Comparison of ENCODE assay signal across 8 cellular contexts in genomic region chr7:152076324-152076821, GRCh38. TPM values are rescaled to one million over a fixed set of nuclear protein-coding genes. Genes with fewer than 3 reads are reported as not detected.
DNase-seq lines count a peak whose midpoint lies in the region; ATAC-seq and TF ChIP-seq lines count a peak whose summit lies in the region.

No MANE protein-coding gene starts in this region.

- H3K9me3 ChIP-seq in GM23248 (ENCODE audit: low read depth) (no peaks in the 10 kb centered on the region), MG63 (no peaks in the 10 kb centered on the region)

- in situ Hi-C loops in GM23248 (cut with MboI), result no loop called here

- H3K79me2 ChIP-seq in GM23248 (ENCODE audit: insufficient read depth), result peaks cover 57% of the 10 kb centered on the region

- no peak overlapping the region for H3K4me3 Mint-ChIP-seq in activated CD8-positive, alpha-beta T cell treated with anti-CD3 and anti-CD28 coated beads, Interleukin-2, amount 10 ng/mL, durations not matched to agents 7 days and 5 days

- H4K20me1 ChIP-seq in GM23248 (ENCODE audit: insufficient read depth), result no peaks in the 10 kb centered on the region

- no peak overlapping the region for H3K4me2 ChIP-seq in GM23248 (ENCODE audit: unreplicated experiment)

- no peaks in the 10 kb centered on the region for H3K27me3 ChIP-seq in GM23248 (replicated peaks; ENCODE audit: insufficient read depth)
- no peaks in the 10 kb centered on the region for H3K27me3 ChIP-seq in MG63

- H3K27ac ChIP-seq in GM23248 (no peak overlapping the region), coronary artery (no peak overlapping the region)

- H3K9me3 Mint-ChIP-seq in activated CD8-positive, alpha-beta T cell treated with anti-CD3 and anti-CD28 coated beads, Interleukin-2, amount 10 ng/mL, durations not matched to agents 7 days and 5 days (ENCODE audit: insufficient read depth), result no peaks in the 10 kb centered on the region

- H3K4me1 Mint-ChIP-seq in activated CD8-positive, alpha-beta T cell treated with anti-CD3 and anti-CD28 coated beads, Interleukin-2, amount 10 ng/mL, durations not matched to agents 7 days and 5 days (ENCODE audit: low read depth), result peaks cover 18% of the 10 kb centered on the region

- no peak overlapping the region for H3K9ac ChIP-seq in GM23248

- no peak overlapping the region for H3K27ac Mint-ChIP-seq in activated CD8-positive, alpha-beta T cell treated with anti-CD3 and anti-CD28 coated beads, Interleukin-2, amount 10 ng/mL, durations not matched to agents 7 days and 5 days

- CTCF ChIA-PET in activated CD8-positive, alpha-beta T cell treated with anti-CD3 and anti-CD28 coated beads, Interleukin-2, amount 10 ng/mL, durations not matched to agents 7 days and 5 days (lab: Charles Lee), result interaction anchor here (0.7 to 1.0 kb wide), 2 partner anchors 42 to 50 kb away, joined by 3 to 4 read pairs; no protein-coding TSS in a partner anchor

- no peaks in the 10 kb centered on the region for H3K36me3 Mint-ChIP-seq in activated CD8-positive, alpha-beta T cell treated with anti-CD3 and anti-CD28 coated beads, Interleukin-2, amount 10 ng/mL, durations not matched to agents 7 days and 5 days (ENCODE audit: low read depth)

- no peak overlapping the region for H3K4me3 ChIP-seq in GM23248
- H3K4me3 ChIP-seq in MG63, result no peak overlapping the region
- H3K4me3 ChIP-seq in coronary artery, result no peak overlapping the region

- WGBS in GM23248 (ENCODE audit: low coverage in 1 of 2, low lambda C conversion rate in 2 of 2, missing lambda C conversion rate in 2 of 2), 2 experiments, result 81 to 83% methylated on average over 8 of the region's 8 CpGs

- ATAC-seq in activated CD8-positive, alpha-beta T cell treated with anti-CD3 and anti-CD28 coated beads, Interleukin-2, amount 10 ng/mL, durations not matched to agents 7 days and 5 days, result no peak
- no peak for ATAC-seq in GM21717 (IDR thresholded peaks at IDR 0.05; ENCODE audit: unreplicated experiment)
- ATAC-seq in HG03460 (IDR thresholded peaks at IDR 0.05; ENCODE audit: unreplicated experiment), result no peak

- H3K4me1 ChIP-seq in GM23248 (ENCODE audit: insufficient read depth), result no peaks in the 10 kb centered on the region

- H3K27me3 Mint-ChIP-seq in activated CD8-positive, alpha-beta T cell treated with anti-CD3 and anti-CD28 coated beads, Interleukin-2, amount 10 ng/mL, durations not matched to agents 7 days and 5 days (ENCODE audit: low read depth), result no peaks in the 10 kb centered on the region

- no peak for TF ChIP-seq CTCF in coronary artery (IDR thresholded peaks at IDR 0.05)

- 0 out of 2 replicates have a peak, but pooled peaks cover 5% of the 10 kb centered on the region for H3F3A ChIP-seq in GM23248 (ENCODE audit: insufficient read depth)

- POLR2A ChIA-PET in activated CD8-positive, alpha-beta T cell treated with anti-CD3 and anti-CD28 coated beads, Interleukin-2, amount 10 ng/mL, durations not matched to agents 7 days and 5 days (lab: Charles Lee), result interaction anchor here (0.6 kb wide), 1 partner anchor 238 kb away, joined by 3 read pairs; no protein-coding TSS in a partner anchor

- no peaks in the 10 kb centered on the region for H3K36me3 ChIP-seq in GM23248 (ENCODE audit: low read depth)
- H3K36me3 ChIP-seq in MG63, result no peaks in the 10 kb centered on the region

- DNase-seq in AML-193 (lab: John Stamatoyannopoulos, UW) (peak; percentile 9 to 24), GM23248 (peak; percentile 3), iris pigment epithelial cell (ENCODE audit: low read depth) (peak; percentile 15), MG63 (no peak), coronary artery (ENCODE audit: low spot score) (no peak)
- DNase-seq in activated CD8-positive, alpha-beta T cell treated with anti-CD3 and anti-CD28 coated beads, Interleukin-2, amount 10 ng/mL, durations not matched to agents 7 days and 5 days, result peak; percentile 25

- no peak overlapping the region for H2AFZ ChIP-seq in GM23248

- no peaks in the 10 kb centered on the region for H3K9me2 ChIP-seq in GM23248 (ENCODE audit: insufficient read depth)

RNA-seq across cellular contexts. Expression of gene GALNT11, which starts 50.9 kb away (rescaled TPM):
- 49.1 and 70.3 TPM in 2 replicates for total RNA-seq in GM23248 (2014; rRNA removed; shearing (Covaris generic))
- polyA plus RNA-seq in GM23248 (2016; fragmentation: Nextera tagmentation; extraction: Ambion mirVana), result 38.2 and 42.0 TPM in 2 replicates
- 10 to 100 TPM; 18.4 to 20.3 TPM for total RNA-seq in activated CD8-positive, alpha-beta T cell treated with anti-CD3 and anti-CD28 coated beads, Interleukin-2, amount 10 ng/mL, durations not matched to agents 7 days and 5 days
- total RNA-seq in MG63 (2014; rRNA removed; shearing (Covaris generic); ENCODE audit: low replicate concordance), result 16.6 and 16.7 TPM in 2 replicates

Comparison
In these comparisons a context has a peak if more than half of its experiments do, and no peak if none do; other contexts are left out.
1. DNase-seq: peak in AML-193 (2 of 2), GM23248 (single experiment), activated CD8-positive, alpha-beta T cell treated with anti-CD3 and anti-CD28 coated beads, Interleukin-2, amount 10 ng/mL, durations not matched to agents 7 days and 5 days (single experiment) and iris pigment epithelial cell (single experiment); none in MG63 (single experiment) and coronary artery (single experiment).